Comparison of ENCODE assay signal across 10 cellular contexts in the genomic region with DNA sequence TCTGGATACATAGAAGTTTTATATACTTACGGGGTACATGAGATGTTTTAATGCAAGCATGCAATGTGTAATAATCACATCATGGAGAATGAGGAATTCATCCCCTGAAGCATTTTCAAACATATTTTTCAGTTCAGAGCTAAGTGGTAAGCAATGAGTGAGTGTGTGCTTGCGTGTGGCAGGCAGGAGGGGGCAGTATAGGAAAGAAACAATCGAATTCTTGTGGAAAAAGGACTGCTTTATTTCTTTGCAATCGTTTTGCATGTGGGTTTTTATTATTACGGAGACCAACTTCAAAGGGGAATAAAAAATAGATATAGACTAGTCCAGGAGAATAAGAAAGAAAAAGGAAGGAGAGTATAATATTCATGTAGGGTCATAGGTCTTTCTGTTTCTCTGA.
DNase-seq lines count a peak whose midpoint lies in the region; ATAC-seq, FAIRE-seq and TF ChIP-seq lines count a peak whose summit lies in the region.
"Had no signal": no experiment of that assay in that cellular context is flagged by ENCODE, and none has a peak within 500 bp of the region (broad histone marks: within the 10 kb centered on the region; RNA-seq: fewer than 3 reads in every experiment).

No MANE protein-coding gene starts in this region.

- 29% methylated on average over 5 of the region's 5 CpGs for WGBS in liver
- 2% methylated on average over 5 of the region's 5 CpGs for WGBS in HepG2 (ENCODE audit: low lambda C conversion rate)
- 10% methylated on average over 2 of the region's 5 CpGs; no CpG with 5 or more reads in 1 of the 2 experiments for WGBS in IMR-90 (ENCODE audit: extremely low coverage in 2 of 2, insufficient read length in 1 of 2), 2 experiments

- H4K20me1 ChIP-seq in HepG2 (ENCODE audit: insufficient read depth, low read length) (no peaks in the 10 kb centered on the region), IMR-90 (ENCODE audit: insufficient read depth, low read length) (no peaks in the 10 kb centered on the region)

- H3K27ac Mint-ChIP-seq in endothelial cell (ENCODE audit: unreplicated experiment), result no peak overlapping the region
- H3K27ac Mint-ChIP-seq: CD4-positive, alpha-beta memory T cell had no signal

- H3K27me3 ChIP-seq in liver (ENCODE audit: control insufficient read depth in 4 of 4, insufficient read depth in 4 of 4, low read length in 3 of 4), result no peaks in the 10 kb centered on the region
- H3K27me3 ChIP-seq in HepG2 (ENCODE audit: control insufficient read depth in 1 of 2, insufficient read depth in 2 of 2, low read length in 2 of 2), result no peaks in the 10 kb centered on the region; a peak in 1 of 5 replicates
- H3K27me3 ChIP-seq in IMR-90 (ENCODE audit: control insufficient read depth, insufficient read depth, low read length), result no peaks in the 10 kb centered on the region

- H2BK20ac ChIP-seq in IMR-90 (ENCODE audit: low read depth, low read length), result no peak overlapping the region

- H3K4me2 ChIP-seq in HepG2 (ENCODE audit: low read depth, low read length), result no peak overlapping the region
- H3K4me2 ChIP-seq in IMR-90 (ENCODE audit: low read depth, low read length), result no peak overlapping the region

- no peaks in the 10 kb centered on the region for H3K36me3 Mint-ChIP-seq in endothelial cell (ENCODE audit: low read depth, unreplicated experiment)
- H3K36me3 Mint-ChIP-seq: CD4-positive, alpha-beta memory T cell had no signal

- FAIRE-seq in HepG2 (lab: Jason Lieb, UNC), result no peak

- no peak overlapping the region for H3K23ac ChIP-seq in IMR-90 (ENCODE audit: low read depth, low read length)

- no peak overlapping the region for H3K4me3 ChIP-seq in liver (ENCODE audit: low read depth in 1 of 3, low read length in 3 of 3)
- no peak overlapping the region for H3K4me3 ChIP-seq in HepG2 (replicated peaks in 1 of 3; ENCODE audit: insufficient read depth in 1 of 3, low read depth in 2 of 3, low read length in 3 of 3)
- no peak overlapping the region for H3K4me3 ChIP-seq in IMR-90 (ENCODE audit: insufficient read depth, low read depth, low read length)

- POLR2A ChIA-PET in HepG2 (lab: Yijun Ruan, JAX), result no interaction called here
- POLR2A ChIA-PET in IMR-90 (lab: Charles Lee; ENCODE audit: unreplicated experiment), result no interaction called here

- in situ Hi-C loops in HepG2 (cut with HindIII; ENCODE audit: extremely low pct_ligation_motif_present, low pct_unique_long_range_greater_than_20kb), result no loop called here
- in situ Hi-C loops in IMR-90 (cut with MboI; ENCODE audit: low sequenced_read_pairs), result no loop called here

- H3K4me3 Mint-ChIP-seq in endothelial cell (ENCODE audit: unreplicated experiment), result no peak overlapping the region
- H3K4me3 Mint-ChIP-seq: CD4-positive, alpha-beta memory T cell had no signal

- H2BK15ac ChIP-seq in IMR-90 (ENCODE audit: low read depth, low read length), result no peak overlapping the region

- CTCF ChIA-PET in HepG2 (lab: Yijun Ruan, JAX; ENCODE audit: low intra/inter-chr PET ratio, low total read pairs), result no interaction called here
- CTCF ChIA-PET in IMR-90 (lab: Yijun Ruan, JAX), result no interaction called here

- TF ChIP-seq CTCF in liver (IDR thresholded peaks at IDR 0.05; ENCODE audit: low read depth, low read length, missing input control), result peak; percentile 40
- TF ChIP-seq CTCF in HepG2 (CRISPR knock-in tag; IDR thresholded peaks at IDR 0.05), result no peak
- 0 out of 2 replicates have a peak, but pooled peaks have one; percentile 13 for TF ChIP-seq CTCF in IMR-90 (conservative IDR thresholded peaks at IDR 0.05; ENCODE audit: low read depth, low read length)
- peak; percentile 20 for TF ChIP-seq CTCF in endothelial cell (IDR thresholded peaks at IDR 0.05; ENCODE audit: unreplicated experiment)

- peaks cover 0 to 2% (median 0%) of the 10 kb centered on the region in 4 donors for H3K9me3 ChIP-seq in liver (ENCODE audit: control insufficient read depth in 4 of 4, low read length in 3 of 4)
- peaks cover 72% of the 10 kb centered on the region for H3K9me3 ChIP-seq in HepG2 (ENCODE audit: low read length)
- H3K9me3 ChIP-seq in IMR-90 (ENCODE audit: control insufficient read depth, insufficient read depth, low read length), result peaks cover 2% of the 10 kb centered on the region

- H3K9me3 Mint-ChIP-seq in endothelial cell (ENCODE audit: unreplicated experiment), result peaks cover 38% of the 10 kb centered on the region

- H2AK9ac ChIP-seq in IMR-90 (replicated peaks; ENCODE audit: low read depth, low read length, poor library complexity), result no peak overlapping the region

- H3K36me3 ChIP-seq in liver (ENCODE audit: control insufficient read depth in 4 of 4, insufficient read depth in 3 of 4, low read depth in 1 of 4, low read length in 3 of 4) (no peaks in the 10 kb centered on the region), HepG2 (replicated peaks in 1 of 2; ENCODE audit: control insufficient read depth in 1 of 2, insufficient read depth in 2 of 2, low read length in 2 of 2) (no peaks in the 10 kb centered on the region), IMR-90 (ENCODE audit: control insufficient read depth, insufficient read depth, low read length) (no peaks in the 10 kb centered on the region)

- dilution Hi-C loops in IMR-90 (cut with HindIII; ENCODE audit: low sequenced_read_pairs, unreplicated experiment), result no loop called here

- no peak overlapping the region for H4K5ac ChIP-seq in IMR-90 (ENCODE audit: low read depth, low read length)

- no peak for ATAC-seq in HepG2
- no peak for ATAC-seq in IMR-90 (ENCODE audit: low read depth)
- ATAC-seq in sciatic nerve, result no peak
- no peak for ATAC-seq in GM21528 (IDR thresholded peaks at IDR 0.05; ENCODE audit: low FRiP score, unreplicated experiment)

- no peak overlapping the region for H3K56ac ChIP-seq in IMR-90 (ENCODE audit: extremely low read depth, insufficient read depth, low read length)

- H2AFZ ChIP-seq in HepG2 (ENCODE audit: low read length) (no peak overlapping the region), IMR-90 (replicated peaks; ENCODE audit: low read length, poor library complexity) (no peak overlapping the region)

- H3K9me1 ChIP-seq in IMR-90 (ENCODE audit: insufficient read depth, low read length), result no peaks in the 10 kb centered on the region

- no peak overlapping the region for H4K91ac ChIP-seq in IMR-90 (ENCODE audit: insufficient read depth, low read depth, low read length)

- no peak overlapping the region for H4K8ac ChIP-seq in IMR-90 (ENCODE audit: low read depth in 2 of 2, low read length in 2 of 2)

- H3K9ac ChIP-seq in liver (ENCODE audit: low read depth in 1 of 2, low read length in 2 of 2), result no peak overlapping the region
- no peak overlapping the region for H3K9ac ChIP-seq in HepG2 (ENCODE audit: insufficient read depth, low read depth, low read length)
- H3K9ac ChIP-seq in IMR-90 (ENCODE audit: low read depth, low read length), result no peak overlapping the region

- H2BK120ac ChIP-seq in IMR-90 (ENCODE audit: low read depth, low read length), result no peak overlapping the region

- DNase-seq in HepG2 (ENCODE audit: low spot score), result no peak
- DNase-seq in IMR-90, result no peak
- DNase-seq in endothelial cell (ENCODE audit: low spot score), result no peak
- DNase-seq in sciatic nerve (ENCODE audit: low spot score), result no peak
- DNase-seq in ecto neural progenitor cell (ENCODE audit: low spot score), result no peak
- DNase-seq in activated effector memory CD4-positive, alpha-beta T cell treated with anti-CD3 and anti-CD28 coated beads, Interleukin-2, amount 50 U/mL, for 16 hours, result no peak
- DNase-seq: CD4-positive, alpha-beta memory T cell; HCEC 1CT had no signal

- H3K4me1 ChIP-seq in liver (ENCODE audit: control insufficient read depth in 4 of 4, insufficient read depth in 4 of 4, low read length in 3 of 4) (no peaks in the 10 kb centered on the region), HepG2 (ENCODE audit: insufficient read depth, low read length) (no peaks in the 10 kb centered on the region), IMR-90 (ENCODE audit: control insufficient read depth, insufficient read depth, low read length) (no peaks in the 10 kb centered on the region)

- TF ChIP-seq RAD21 in liver (IDR thresholded peaks at IDR 0.05) (peak; percentile 48 to 60), HepG2 (CRISPR knock-in tag; IDR thresholded peaks at IDR 0.05) (no peak), IMR-90 (IDR thresholded peaks at IDR 0.05; ENCODE audit: low read length) (no peak)

- no peak overlapping the region for H3K4ac ChIP-seq in IMR-90 (ENCODE audit: low read depth, low read length)

- H3K4me1 Mint-ChIP-seq in endothelial cell (ENCODE audit: unreplicated experiment), result no peaks in the 10 kb centered on the region
- H3K4me1 Mint-ChIP-seq: CD4-positive, alpha-beta memory T cell had no signal

- H3K27me3 Mint-ChIP-seq in endothelial cell (ENCODE audit: unreplicated experiment), result peaks cover 4% of the 10 kb centered on the region

- H3K18ac ChIP-seq in IMR-90 (ENCODE audit: low read depth, low read length), result no peak overlapping the region

- H3K14ac ChIP-seq in IMR-90 (replicated peaks; ENCODE audit: low read depth, low read length), result no peak overlapping the region

- no peaks in the 10 kb centered on the region for H3K79me2 ChIP-seq in HepG2 (ENCODE audit: insufficient read depth, low read length)

- intact Hi-C loops in HepG2 (cut with micrococcal nuclease; ENCODE audit: unreplicated experiment), result no loop called here
- intact Hi-C loops in IMR-90 (cut with micrococcal nuclease), result no loop called here
- intact Hi-C loops in sciatic nerve (cut with DNase I), result no loop called here

- H3K27ac ChIP-seq in liver (ENCODE audit: low read depth in 1 of 2, low read length in 2 of 2), result no peak overlapping the region
- H3K27ac ChIP-seq in HepG2 (ENCODE audit: extremely low read length, insufficient read depth, low read length), result no peak overlapping the region
- H3K27ac ChIP-seq in IMR-90 (ENCODE audit: insufficient read depth, low read length), result no peak overlapping the region

- TF ChIP-seq EP300 in HepG2 (IDR thresholded peaks at IDR 0.05; ENCODE audit: low read depth in 2 of 2, low read length in 2 of 2), result no peak
- no peak for TF ChIP-seq EP300 in HepG2 (CRISPR knock-in tag; IDR thresholded peaks at IDR 0.05; ENCODE audit: borderline replicate concordance)

- TF ChIP-seq POLR2A in HepG2 (IDR thresholded peaks at IDR 0.05; ENCODE audit: insufficient read depth in 1 of 2, low read depth in 2 of 2, low read length in 2 of 2) (no peak), IMR-90 (IDR thresholded peaks at IDR 0.05; ENCODE audit: low read depth, low read length) (no peak)

- no peak overlapping the region for H2AK5ac ChIP-seq in IMR-90 (ENCODE audit: low read depth, low read length)

- H3K79me1 ChIP-seq in IMR-90 (ENCODE audit: low read depth in 1 of 2, low read length in 2 of 2), result no peaks in the 10 kb centered on the region

- BruUV-seq in HepG2 (replicated peaks; lab: Mats Ljungman, UMichigan) (no TSS peak), IMR-90 (replicated peaks; lab: Mats Ljungman, UMichigan) (no TSS peak)

- no peak overlapping the region for H2BK5ac ChIP-seq in IMR-90 (ENCODE audit: low read depth, low read length, poor library complexity, severe bottlenecking)

TF ChIP-seq in IMR-90, 13 proteins besides CTCF, POLR2A, EP300 and RAD21 (continues in another document):
- TF ChIP-seq FOS (IDR thresholded peaks at IDR 0.05; ENCODE audit: low read depth, low read length) (no peak), MAFK (IDR thresholded peaks at IDR 0.05; ENCODE audit: low read depth, low read length) (no peak), RCOR1 (IDR thresholded peaks at IDR 0.05; ENCODE audit: insufficient replicate concordance, low read length) (no peak), MAZ (IDR thresholded peaks at IDR 0.05; ENCODE audit: borderline replicate concordance, low read depth, low read length) (no peak)
